4 cellular contexts compared by ENCODE assay signal in the genomic region with DNA sequence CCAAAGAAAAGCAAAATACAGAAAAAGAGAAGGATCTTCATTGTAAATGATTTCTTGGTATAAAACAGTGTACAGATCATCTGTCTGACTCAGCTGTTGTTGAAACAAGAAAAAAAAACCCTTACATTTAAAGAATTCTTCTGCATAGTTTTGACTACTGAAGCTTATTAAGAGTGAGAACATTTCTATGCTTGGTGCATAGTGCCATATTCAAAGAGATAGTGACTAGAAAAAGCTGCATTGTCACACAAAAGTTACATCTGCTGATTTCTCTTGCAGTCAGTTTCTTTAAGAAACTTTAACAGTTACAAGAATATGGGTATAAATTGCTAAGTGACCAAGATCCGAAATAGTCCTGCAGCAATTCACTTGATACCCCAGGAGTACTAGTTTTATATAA. TPM values are rescaled to one million over a fixed set of nuclear protein-coding genes. Genes with fewer than 3 reads are reported as not detected.
"Had no signal": no experiment of that assay in that cellular context is flagged by ENCODE, and none has a peak within 500 bp of the region (broad histone marks: within the 10 kb centered on the region; RNA-seq: fewer than 3 reads in every experiment).

DEFB112 (minus strand) TSS at position 101 of the 400 bp plus-strand sequence; CDS start at position 41, 60 bp downstream.

- DNase-seq: GDM1, GF-D8 had no signal

RNA-seq across cellular contexts. Expression of gene DEFB112, which starts in this region (rescaled TPM):
- total RNA-seq: G401, GM12878 had no signal
